ENCODE assay signal across 18 cellular contexts in the genomic region with DNA sequence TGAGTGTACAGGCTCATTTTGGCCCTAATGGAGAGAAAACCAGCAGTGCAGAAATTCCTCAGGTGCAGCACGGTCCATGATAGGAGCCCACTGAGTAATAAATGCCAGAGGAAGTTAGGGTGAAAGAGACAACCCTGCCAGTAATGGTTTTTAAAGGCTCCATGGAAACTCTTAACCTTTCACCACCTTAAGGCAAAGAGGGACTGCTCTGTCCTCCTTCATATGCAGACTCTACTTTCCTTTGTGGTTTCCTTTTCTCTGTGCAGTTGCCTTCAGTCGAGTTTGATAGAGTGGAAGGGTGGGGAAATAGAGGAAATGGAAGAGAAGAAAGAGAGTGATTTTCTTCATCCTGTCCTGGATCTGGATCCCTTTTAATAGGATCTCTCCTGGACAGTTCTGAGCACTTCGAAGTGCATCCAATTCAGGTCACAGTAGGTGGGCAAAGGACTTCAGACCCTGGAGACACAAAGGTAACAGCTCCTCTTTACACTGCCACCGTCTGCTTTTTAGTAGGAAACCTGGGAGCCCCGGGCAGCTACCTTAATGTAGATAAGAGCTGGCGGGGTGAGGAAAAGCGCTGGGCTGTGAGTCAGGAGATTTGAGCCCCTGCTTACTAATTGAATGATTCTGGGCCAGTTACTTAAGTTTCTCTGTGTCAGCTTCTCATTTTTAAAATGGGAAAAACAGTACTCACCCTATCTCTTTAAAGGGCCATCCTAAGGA.
DNase-seq lines count a peak whose midpoint lies in the region; ATAC-seq and TF ChIP-seq lines count a peak whose summit lies in the region.
"Had no signal": no experiment of that assay in that cellular context is flagged by ENCODE, and none has a peak within 500 bp of the region (broad histone marks: within the 10 kb centered on the region; RNA-seq: fewer than 3 reads in every experiment).

No MANE protein-coding gene starts in this region.

- no peak overlapping the region for H3K4me3 ChIP-seq in endodermal cell (ENCODE audit: low read length)
- H3K4me3 ChIP-seq: colonic mucosa, thyroid gland had no signal

- H3K4me1 Mint-ChIP-seq in endodermal cell = peaks cover 13% of the 10 kb centered on the region
- H3K4me1 Mint-ChIP-seq in stimulated activated naive CD8-positive, alpha-beta T cell treated with anti-CD3 and anti-CD28 coated beads, Interleukin-15, Interleukin-2, amounts not matched to agents 100 ng/mL and 50 ng/mL, for 24 hours (ENCODE audit: low read depth) = peaks cover 16% of the 10 kb centered on the region

- DNase-seq in activated naive CD4-positive, alpha-beta T cell treated with anti-CD3 and anti-CD28 coated beads, Interleukin-2, amount 50 U/mL, for 72 hours (ENCODE audit: low spot score in 2 of 2) = no peak
- DNase-seq in activated naive CD4-positive, alpha-beta T cell treated with anti-CD3 and anti-CD28 coated beads, Interleukin-2, amount 50 U/mL, for 16 hours = no peak
- DNase-seq in NCI-H69 (lab: John Stamatoyannopoulos, UW) (peak; percentile 15), endodermal cell (peak; percentile 70), medulla oblongata (ENCODE audit: extremely low spot score) (no peak), T-helper 9 cell (no peak)
- DNase-seq: activated naive CD4-positive, alpha-beta T cell treated with anti-CD3 and anti-CD28 coated beads, Interleukin-2, amount 10 ng/mL, durations not matched to agents 7 days and 5 days; colonic mucosa; foreskin keratinocyte; HCEC 1CT; left colon; NCI-H187; NCI-H345; NK-92 treated with Interleukin-12 subunit alpha and Interleukin-12 subunit beta, amount 100 ng/mL, for 24 hours; RPMI8226; thyroid gland had no signal

- H3K4me1 ChIP-seq in endodermal cell (ENCODE audit: control insufficient read depth, insufficient read depth, low read length) = no peaks in the 10 kb centered on the region
- H3K4me1 ChIP-seq: colonic mucosa, foreskin keratinocyte, thyroid gland had no signal

- no peaks in the 10 kb centered on the region for H3K27me3 ChIP-seq in endodermal cell (ENCODE audit: control insufficient read depth, insufficient read depth, low read length, poor library complexity, severe bottlenecking)
- H3K27me3 ChIP-seq: colonic mucosa, thyroid gland had no signal

- no peak overlapping the region for H3K9ac ChIP-seq in endodermal cell (ENCODE audit: extremely low read depth, low read length, poor library complexity, severe bottlenecking)

- peak; percentile 48 to 90 for ATAC-seq in activated naive CD4-positive, alpha-beta T cell treated with anti-CD3 and anti-CD28 coated beads, Interleukin-2, amount 50 U/mL, for 72 hours
- ATAC-seq in HG03196 (IDR thresholded peaks at IDR 0.05; ENCODE audit: unreplicated experiment) = no peak
- ATAC-seq: foreskin keratinocyte, left colon had no signal

- no peaks in the 10 kb centered on the region for H3K36me3 Mint-ChIP-seq in activated naive CD4-positive, alpha-beta T cell treated with anti-CD3 and anti-CD28 coated beads, Interleukin-2, amount 50 U/mL, for 72 hours
- no peaks in the 10 kb centered on the region for H3K36me3 Mint-ChIP-seq in endodermal cell (ENCODE audit: low read depth)
- no peaks in the 10 kb centered on the region for H3K36me3 Mint-ChIP-seq in stimulated activated naive CD8-positive, alpha-beta T cell treated with anti-CD3 and anti-CD28 coated beads, Interleukin-15, Interleukin-2, amounts not matched to agents 100 ng/mL and 50 ng/mL, for 24 hours (ENCODE audit: low read depth)
- H3K36me3 Mint-ChIP-seq: activated naive CD4-positive, alpha-beta T cell treated with anti-CD3 and anti-CD28 coated beads, Interleukin-2, amount 10 ng/mL, durations not matched to agents 7 days and 5 days had no signal

- TF ChIP-seq CTCF in endodermal cell (conservative IDR thresholded peaks at IDR 0.05) = no peak

- no peaks in the 10 kb centered on the region for H3K27me3 Mint-ChIP-seq in endodermal cell (ENCODE audit: insufficient read depth)
- H3K27me3 Mint-ChIP-seq in stimulated activated naive CD8-positive, alpha-beta T cell treated with anti-CD3 and anti-CD28 coated beads, Interleukin-15, Interleukin-2, amounts not matched to agents 100 ng/mL and 50 ng/mL, for 24 hours = peaks cover 21% of the 10 kb centered on the region

- WGBS in endodermal cell (ENCODE audit: insufficient coverage in 1 of 2, insufficient read length in 1 of 2), 2 experiments = 58 to 59% methylated on average over 2 to 7 of the region's 7 CpGs

- no peaks in the 10 kb centered on the region for H3K9me3 ChIP-seq in endodermal cell (ENCODE audit: control insufficient read depth, low read length)
- H3K9me3 ChIP-seq: colonic mucosa, thyroid gland had no signal

- H3K9me3 Mint-ChIP-seq in activated naive CD4-positive, alpha-beta T cell treated with anti-CD3 and anti-CD28 coated beads, Interleukin-2, amount 50 U/mL, for 72 hours = no peaks in the 10 kb centered on the region
- H3K9me3 Mint-ChIP-seq in endodermal cell = peaks cover 6% of the 10 kb centered on the region
- H3K9me3 Mint-ChIP-seq in stimulated activated naive CD8-positive, alpha-beta T cell treated with anti-CD3 and anti-CD28 coated beads, Interleukin-15, Interleukin-2, amounts not matched to agents 100 ng/mL and 50 ng/mL, for 24 hours = no peaks in the 10 kb centered on the region
- H3K9me3 Mint-ChIP-seq: activated naive CD4-positive, alpha-beta T cell treated with anti-CD3 and anti-CD28 coated beads, Interleukin-2, amount 10 ng/mL, durations not matched to agents 7 days and 5 days had no signal

- no peak overlapping the region for H3K4me3 Mint-ChIP-seq in endodermal cell
- peak overlapping the region; percentile 38 for H3K4me3 Mint-ChIP-seq in stimulated activated naive CD8-positive, alpha-beta T cell treated with anti-CD3 and anti-CD28 coated beads, Interleukin-15, Interleukin-2, amounts not matched to agents 100 ng/mL and 50 ng/mL, for 24 hours
- H3K4me3 Mint-ChIP-seq: activated naive CD4-positive, alpha-beta T cell treated with anti-CD3 and anti-CD28 coated beads, Interleukin-2, amount 10 ng/mL, durations not matched to agents 7 days and 5 days had no signal

- no peak overlapping the region for H3K27ac Mint-ChIP-seq in activated naive CD4-positive, alpha-beta T cell treated with anti-CD3 and anti-CD28 coated beads, Interleukin-2, amount 50 U/mL, for 72 hours
- H3K27ac Mint-ChIP-seq in endodermal cell = peak overlapping the region; percentile 50
- H3K27ac Mint-ChIP-seq in stimulated activated naive CD8-positive, alpha-beta T cell treated with anti-CD3 and anti-CD28 coated beads, Interleukin-15, Interleukin-2, amounts not matched to agents 100 ng/mL and 50 ng/mL, for 24 hours = peak overlapping the region; percentile 76
- H3K27ac Mint-ChIP-seq: activated naive CD4-positive, alpha-beta T cell treated with anti-CD3 and anti-CD28 coated beads, Interleukin-2, amount 10 ng/mL, durations not matched to agents 7 days and 5 days had no signal

- H3K36me3 ChIP-seq in endodermal cell (ENCODE audit: control insufficient read depth, insufficient read depth, low read length) = no peaks in the 10 kb centered on the region
- H3K36me3 ChIP-seq: colonic mucosa, thyroid gland had no signal

- H3K27ac ChIP-seq in endodermal cell (ENCODE audit: low read depth, low read length) = no peak overlapping the region
- H3K27ac ChIP-seq: colonic mucosa, foreskin keratinocyte, thyroid gland had no signal

Comparison
In these comparisons a context has a peak if more than half of its experiments do, and no peak if none do; other contexts are left out.
1. DNase-seq: peak in NCI-H69 (single experiment) and endodermal cell (single experiment); none in activated naive CD4-positive, alpha-beta T cell treated with anti-CD3 and anti-CD28 coated beads, Interleukin-2, amount 50 U/mL, for 72 hours (0 of 2), activated naive CD4-positive, alpha-beta T cell treated with anti-CD3 and anti-CD28 coated beads, Interleukin-2, amount 50 U/mL, for 16 hours (single experiment), medulla oblongata (single experiment) and T-helper 9 cell (single experiment).
2. H3K27ac Mint-ChIP-seq: peak in endodermal cell (single experiment) and stimulated activated naive CD8-positive, alpha-beta T cell treated with anti-CD3 and anti-CD28 coated beads, Interleukin-15, Interleukin-2, amounts not matched to agents 100 ng/mL and 50 ng/mL, for 24 hours (single experiment); none in activated naive CD4-positive, alpha-beta T cell treated with anti-CD3 and anti-CD28 coated beads, Interleukin-2, amount 50 U/mL, for 72 hours (0 of 2).